Comparison of ENCODE assay signal across 10 cellular contexts in genomic region chr4:162461952-162462351, GRCh38.
DNase-seq lines count a peak whose midpoint lies in the region; ATAC-seq, FAIRE-seq and TF ChIP-seq lines count a peak whose summit lies in the region.
"Had no signal": no experiment of that assay in that cellular context is flagged by ENCODE, and none has a peak within 500 bp of the region (broad histone marks: within the 10 kb centered on the region; RNA-seq: fewer than 3 reads in every experiment).

No MANE protein-coding gene starts in this region.

- H3K27me3 ChIP-seq in MM.1S (replicated peaks; ENCODE audit: insufficient read depth, low read length) (no peaks in the 10 kb centered on the region), astrocyte (ENCODE audit: insufficient read depth, low read length) (no peaks in the 10 kb centered on the region)

- peak; percentile 20 for ATAC-seq in mucosa of descending colon

- H3K4me1 Mint-ChIP-seq in astrocyte (ENCODE audit: low read depth, unreplicated experiment), result no peaks in the 10 kb centered on the region

- intact Hi-C loops in mucosa of descending colon (cut with DNase I, micrococcal nuclease), result no loop called here

- H3K27ac Mint-ChIP-seq in astrocyte (ENCODE audit: unreplicated experiment), result no peak overlapping the region

- H3K9ac ChIP-seq in MM.1S (ENCODE audit: low read length) (no peak overlapping the region), astrocyte (ENCODE audit: low read length) (no peak overlapping the region)

- H3K4me3 ChIP-seq in MM.1S (ENCODE audit: low read length) (no peak overlapping the region), astrocyte (ENCODE audit: insufficient read depth, low read depth, low read length) (no peak overlapping the region), mucosa of descending colon (no peak overlapping the region)

- no peaks in the 10 kb centered on the region for H3K36me3 Mint-ChIP-seq in astrocyte (ENCODE audit: low read depth, unreplicated experiment)

- H3K27ac ChIP-seq in MM.1S (ENCODE audit: low read length), result no peak overlapping the region
- H3K27ac ChIP-seq in astrocyte (ENCODE audit: low read depth, low read length), result no peak overlapping the region

- TF ChIP-seq CTCF in MM.1S (IDR thresholded peaks at IDR 0.05; ENCODE audit: low read length), result peak; percentile 21; the same call in 1 of the 2 replicates
- peak; percentile 17 for TF ChIP-seq CTCF in astrocyte (IDR thresholded peaks at IDR 0.05; ENCODE audit: insufficient read depth, low read depth, low read length)
- TF ChIP-seq CTCF in mucosa of descending colon (IDR thresholded peaks at IDR 0.05), result no peak

- no peaks in the 10 kb centered on the region for H3K27me3 Mint-ChIP-seq in astrocyte (ENCODE audit: low read depth, unreplicated experiment)

- no peak overlapping the region for H3K4me3 Mint-ChIP-seq in astrocyte (ENCODE audit: unreplicated experiment)

- H3K36me3 ChIP-seq in MM.1S (replicated peaks; ENCODE audit: insufficient read depth, low read length) (no peaks in the 10 kb centered on the region), astrocyte (ENCODE audit: insufficient read depth, low read length) (no peaks in the 10 kb centered on the region), mucosa of descending colon (ENCODE audit: low read depth) (no peaks in the 10 kb centered on the region)

- H3K4me2 ChIP-seq in MM.1S (ENCODE audit: low read depth, low read length), result no peak overlapping the region
- no peak overlapping the region for H3K4me2 ChIP-seq in astrocyte (ENCODE audit: low read length)

- H3K9me3 Mint-ChIP-seq in astrocyte (ENCODE audit: unreplicated experiment), result no peaks in the 10 kb centered on the region

- H3K9me2 ChIP-seq in MM.1S (replicated peaks; ENCODE audit: insufficient read depth, low read length), result no peaks in the 10 kb centered on the region

- H3K79me2 ChIP-seq in MM.1S (ENCODE audit: low read length), result no peaks in the 10 kb centered on the region
- H3K79me2 ChIP-seq in astrocyte (ENCODE audit: insufficient read depth, low read length), result no peaks in the 10 kb centered on the region

- H4K20me1 ChIP-seq in MM.1S (ENCODE audit: insufficient read depth, low read length) (no peaks in the 10 kb centered on the region), astrocyte (ENCODE audit: insufficient read depth, low read length) (no peaks in the 10 kb centered on the region)

- no peak for FAIRE-seq in astrocyte (lab: Jason Lieb, UNC)

- no peaks in the 10 kb centered on the region for H3F3A ChIP-seq in MM.1S (ENCODE audit: insufficient read depth, low read length)

- H3K4me1 ChIP-seq in MM.1S (ENCODE audit: low read length), result no peaks in the 10 kb centered on the region
- no peaks in the 10 kb centered on the region for H3K4me1 ChIP-seq in astrocyte (ENCODE audit: insufficient read depth, low read length)
- H3K4me1 ChIP-seq in mucosa of descending colon (ENCODE audit: low read depth), result no peaks in the 10 kb centered on the region

- H3K9me3 ChIP-seq in MM.1S (replicated peaks; ENCODE audit: insufficient read depth, low read length), result no peaks in the 10 kb centered on the region
- no peaks in the 10 kb centered on the region for H3K9me3 ChIP-seq in astrocyte (ENCODE audit: insufficient read depth, low read depth, low read length)
- H3K9me3 ChIP-seq in mucosa of descending colon, result no peaks in the 10 kb centered on the region

- DNase-seq in DMS 273 (lab: John Stamatoyannopoulos, UW; ENCODE audit: unreplicated experiment) (peak; percentile 14), DMS 273 treated with DMSO at 0.1 percent for 48 hours (lab: John Stamatoyannopoulos, UW) (no peak), MM.1S (peak; percentile 12), astrocyte (ENCODE audit: low read depth) (no peak), mucosa of descending colon (no peak), NCI-H446 (lab: John Stamatoyannopoulos, UW) (no peak), kidney glomerular epithelial cell (lab: John Stamatoyannopoulos, UW) (no peak)
- DNase-seq in stimulated activated CD4-positive, alpha-beta T cell treated with anti-CD3 and anti-CD28 coated beads, Interleukin-4, amount 100 ng/mL, for 1 hour, result no peak
- DNase-seq: 8988T, NCI-H187 had no signal

- H2AFZ ChIP-seq in MM.1S (ENCODE audit: low read length), result no peak overlapping the region
- no peak overlapping the region for H2AFZ ChIP-seq in astrocyte (ENCODE audit: low read depth, low read length)

Comparison
In these comparisons a context has a peak if more than half of its experiments do, and no peak if none do; other contexts are left out.
1. DNase-seq: peak in DMS 273 (single experiment) and MM.1S (single experiment); none in DMS 273 treated with DMSO at 0.1 percent for 48 hours (single experiment), astrocyte (single experiment), mucosa of descending colon (0 of 3), NCI-H446 (0 of 2), kidney glomerular epithelial cell (single experiment) and stimulated activated CD4-positive, alpha-beta T cell treated with anti-CD3 and anti-CD28 coated beads, Interleukin-4, amount 100 ng/mL, for 1 hour (single experiment).